In the genomic region with DNA sequence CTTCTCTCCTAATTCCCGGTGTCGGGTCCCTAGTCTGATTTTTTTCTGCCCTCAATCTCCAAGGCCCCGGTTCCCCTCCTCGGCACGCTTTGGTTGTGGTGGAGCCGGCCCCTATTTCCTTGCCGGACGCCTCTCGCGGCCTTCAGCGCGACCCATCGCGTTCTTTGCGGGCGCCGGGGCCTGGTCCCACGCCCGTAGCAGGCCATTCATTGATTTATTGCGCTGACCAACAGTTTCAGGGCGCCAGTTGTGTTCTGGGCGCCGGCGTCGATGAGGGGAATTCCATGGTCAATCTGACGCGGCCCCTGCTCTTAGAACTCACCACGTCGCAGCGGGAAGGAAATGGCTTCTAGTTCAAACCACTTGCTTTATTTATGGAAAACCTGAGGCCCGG, we compare ENCODE assay signal across 1 cellular context.
TF ChIP-seq lines count a peak whose summit lies in the region.

No MANE protein-coding gene starts in this region.

TF ChIP-seq in HepG2, 621 proteins besides CTCF, POLR2A, EP300 and RAD21 (continues in another document):
- no peak; the same call in none of the 2 replicates for TF ChIP-seq RFXAP (CRISPR knock-in tag; IDR thresholded peaks at IDR 0.05; ENCODE audit: borderline replicate concordance)
- no peak for TF ChIP-seq ZNF570 (CRISPR knock-in tag; IDR thresholded peaks at IDR 0.05; ENCODE audit: borderline replicate concordance)
- TF ChIP-seq ZNF432 (CRISPR knock-in tag; IDR thresholded peaks at IDR 0.05; ENCODE audit: borderline replicate concordance) = no peak
- no peak for TF ChIP-seq ZNF136 (CRISPR knock-in tag; IDR thresholded peaks at IDR 0.05; ENCODE audit: low read depth)
- no peak for TF ChIP-seq ZSCAN29 (CRISPR knock-in tag; conservative IDR thresholded peaks at IDR 0.05)
- TF ChIP-seq RBAK (CRISPR knock-in tag; IDR thresholded peaks at IDR 0.05) = no peak
- TF ChIP-seq KLF12 (CRISPR knock-in tag; IDR thresholded peaks at IDR 0.05; ENCODE audit: borderline replicate concordance) = 0 out of 2 replicates have a peak, but pooled peaks have one; percentile 19
- TF ChIP-seq ZNF781 (CRISPR knock-in tag; IDR thresholded peaks at IDR 0.05; ENCODE audit: borderline replicate concordance, not compliant biosample characterization) = no peak
- TF ChIP-seq AKAP8 (CRISPR knock-in tag; IDR thresholded peaks at IDR 0.05) = no peak
- no peak for TF ChIP-seq HOXA7 (CRISPR knock-in tag; IDR thresholded peaks at IDR 0.05)
- no peak; the same call in 1 of the 2 replicates for TF ChIP-seq SNAI1 (CRISPR knock-in tag; IDR thresholded peaks at IDR 0.05; ENCODE audit: borderline replicate concordance)
- no peak for TF ChIP-seq CHCHD3 (CRISPR knock-in tag; IDR thresholded peaks at IDR 0.05)
- no peak for TF ChIP-seq ZNF773 (CRISPR knock-in tag; IDR thresholded peaks at IDR 0.05; ENCODE audit: borderline replicate concordance)
- TF ChIP-seq, protein P1, sequence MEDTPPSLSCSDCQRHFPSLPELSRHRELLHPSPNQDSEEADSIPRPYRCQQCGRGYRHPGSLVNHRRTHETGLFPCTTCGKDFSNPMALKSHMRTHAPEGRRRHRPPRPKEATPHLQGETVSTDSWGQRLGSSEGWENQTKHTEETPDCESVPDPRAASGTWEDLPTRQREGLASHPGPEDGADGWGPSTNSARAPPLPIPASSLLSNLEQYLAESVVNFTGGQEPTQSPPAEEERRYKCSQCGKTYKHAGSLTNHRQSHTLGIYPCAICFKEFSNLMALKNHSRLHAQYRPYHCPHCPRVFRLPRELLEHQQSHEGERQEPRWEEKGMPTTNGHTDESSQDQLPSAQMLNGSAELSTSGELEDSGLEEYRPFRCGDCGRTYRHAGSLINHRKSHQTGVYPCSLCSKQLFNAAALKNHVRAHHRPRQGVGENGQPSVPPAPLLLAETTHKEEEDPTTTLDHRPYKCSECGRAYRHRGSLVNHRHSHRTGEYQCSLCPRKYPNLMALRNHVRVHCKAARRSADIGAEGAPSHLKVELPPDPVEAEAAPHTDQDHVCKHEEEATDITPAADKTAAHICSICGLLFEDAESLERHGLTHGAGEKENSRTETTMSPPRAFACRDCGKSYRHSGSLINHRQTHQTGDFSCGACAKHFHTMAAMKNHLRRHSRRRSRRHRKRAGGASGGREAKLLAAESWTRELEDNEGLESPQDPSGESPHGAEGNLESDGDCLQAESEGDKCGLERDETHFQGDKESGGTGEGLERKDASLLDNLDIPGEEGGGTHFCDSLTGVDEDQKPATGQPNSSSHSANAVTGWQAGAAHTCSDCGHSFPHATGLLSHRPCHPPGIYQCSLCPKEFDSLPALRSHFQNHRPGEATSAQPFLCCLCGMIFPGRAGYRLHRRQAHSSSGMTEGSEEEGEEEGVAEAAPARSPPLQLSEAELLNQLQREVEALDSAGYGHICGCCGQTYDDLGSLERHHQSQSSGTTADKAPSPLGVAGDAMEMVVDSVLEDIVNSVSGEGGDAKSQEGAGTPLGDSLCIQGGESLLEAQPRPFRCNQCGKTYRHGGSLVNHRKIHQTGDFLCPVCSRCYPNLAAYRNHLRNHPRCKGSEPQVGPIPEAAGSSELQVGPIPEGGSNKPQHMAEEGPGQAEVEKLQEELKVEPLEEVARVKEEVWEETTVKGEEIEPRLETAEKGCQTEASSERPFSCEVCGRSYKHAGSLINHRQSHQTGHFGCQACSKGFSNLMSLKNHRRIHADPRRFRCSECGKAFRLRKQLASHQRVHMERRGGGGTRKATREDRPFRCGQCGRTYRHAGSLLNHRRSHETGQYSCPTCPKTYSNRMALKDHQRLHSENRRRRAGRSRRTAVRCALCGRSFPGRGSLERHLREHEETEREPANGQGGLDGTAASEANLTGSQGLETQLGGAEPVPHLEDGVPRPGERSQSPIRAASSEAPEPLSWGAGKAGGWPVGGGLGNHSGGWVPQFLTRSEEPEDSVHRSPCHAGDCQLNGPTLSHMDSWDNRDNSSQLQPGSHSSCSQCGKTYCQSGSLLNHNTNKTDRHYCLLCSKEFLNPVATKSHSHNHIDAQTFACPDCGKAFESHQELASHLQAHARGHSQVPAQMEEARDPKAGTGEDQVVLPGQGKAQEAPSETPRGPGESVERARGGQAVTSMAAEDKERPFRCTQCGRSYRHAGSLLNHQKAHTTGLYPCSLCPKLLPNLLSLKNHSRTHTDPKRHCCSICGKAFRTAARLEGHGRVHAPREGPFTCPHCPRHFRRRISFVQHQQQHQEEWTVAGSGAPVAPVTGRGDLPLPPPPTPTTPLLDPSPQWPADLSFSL (CRISPR knock-in tag; IDR thresholded peaks at IDR 0.05) = no peak
- no peak for TF ChIP-seq ZNF577 (CRISPR knock-in tag; IDR thresholded peaks at IDR 0.05; ENCODE audit: borderline replicate concordance, low read depth)
- TF ChIP-seq STAG1 (CRISPR knock-in tag; IDR thresholded peaks at IDR 0.05) = 0 out of 2 replicates have a peak, but pooled peaks have one; percentile 6
- no peak for TF ChIP-seq ZNF329 (CRISPR knock-in tag; IDR thresholded peaks at IDR 0.05; ENCODE audit: low read depth)
- no peak for TF ChIP-seq ZNF850 (CRISPR knock-in tag; conservative IDR thresholded peaks at IDR 0.05)
- TF ChIP-seq SATB2 (CRISPR knock-in tag; IDR thresholded peaks at IDR 0.05) = no peak
- TF ChIP-seq KAT2B (IDR thresholded peaks at IDR 0.05; ENCODE audit: borderline replicate concordance, low read depth, low read length) = peak; percentile 82; the same call in 1 of the 2 replicates
- TF ChIP-seq, protein P2, sequence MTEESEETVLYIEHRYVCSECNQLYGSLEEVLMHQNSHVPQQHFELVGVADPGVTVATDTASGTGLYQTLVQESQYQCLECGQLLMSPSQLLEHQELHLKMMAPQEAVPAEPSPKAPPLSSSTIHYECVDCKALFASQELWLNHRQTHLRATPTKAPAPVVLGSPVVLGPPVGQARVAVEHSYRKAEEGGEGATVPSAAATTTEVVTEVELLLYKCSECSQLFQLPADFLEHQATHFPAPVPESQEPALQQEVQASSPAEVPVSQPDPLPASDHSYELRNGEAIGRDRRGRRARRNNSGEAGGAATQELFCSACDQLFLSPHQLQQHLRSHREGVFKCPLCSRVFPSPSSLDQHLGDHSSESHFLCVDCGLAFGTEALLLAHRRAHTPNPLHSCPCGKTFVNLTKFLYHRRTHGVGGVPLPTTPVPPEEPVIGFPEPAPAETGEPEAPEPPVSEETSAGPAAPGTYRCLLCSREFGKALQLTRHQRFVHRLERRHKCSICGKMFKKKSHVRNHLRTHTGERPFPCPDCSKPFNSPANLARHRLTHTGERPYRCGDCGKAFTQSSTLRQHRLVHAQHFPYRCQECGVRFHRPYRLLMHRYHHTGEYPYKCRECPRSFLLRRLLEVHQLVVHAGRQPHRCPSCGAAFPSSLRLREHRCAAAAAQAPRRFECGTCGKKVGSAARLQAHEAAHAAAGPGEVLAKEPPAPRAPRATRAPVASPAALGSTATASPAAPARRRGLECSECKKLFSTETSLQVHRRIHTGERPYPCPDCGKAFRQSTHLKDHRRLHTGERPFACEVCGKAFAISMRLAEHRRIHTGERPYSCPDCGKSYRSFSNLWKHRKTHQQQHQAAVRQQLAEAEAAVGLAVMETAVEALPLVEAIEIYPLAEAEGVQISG (CRISPR knock-in tag; IDR thresholded peaks at IDR 0.05) = no peak
- no peak for TF ChIP-seq SUZ12 (IDR thresholded peaks at IDR 0.05; ENCODE audit: low read depth, low read length)
- TF ChIP-seq, protein P3, sequence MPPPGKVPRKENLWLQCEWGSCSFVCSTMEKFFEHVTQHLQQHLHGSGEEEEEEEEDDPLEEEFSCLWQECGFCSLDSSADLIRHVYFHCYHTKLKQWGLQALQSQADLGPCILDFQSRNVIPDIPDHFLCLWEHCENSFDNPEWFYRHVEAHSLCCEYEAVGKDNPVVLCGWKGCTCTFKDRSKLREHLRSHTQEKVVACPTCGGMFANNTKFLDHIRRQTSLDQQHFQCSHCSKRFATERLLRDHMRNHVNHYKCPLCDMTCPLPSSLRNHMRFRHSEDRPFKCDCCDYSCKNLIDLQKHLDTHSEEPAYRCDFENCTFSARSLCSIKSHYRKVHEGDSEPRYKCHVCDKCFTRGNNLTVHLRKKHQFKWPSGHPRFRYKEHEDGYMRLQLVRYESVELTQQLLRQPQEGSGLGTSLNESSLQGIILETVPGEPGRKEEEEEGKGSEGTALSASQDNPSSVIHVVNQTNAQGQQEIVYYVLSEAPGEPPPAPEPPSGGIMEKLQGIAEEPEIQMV (CRISPR knock-in tag; IDR thresholded peaks at IDR 0.05; ENCODE audit: low read depth) = no peak
- TF ChIP-seq ZNF644 (CRISPR knock-in tag; IDR thresholded peaks at IDR 0.05; ENCODE audit: low read depth) = no peak
- no peak for TF ChIP-seq YY1 (IDR thresholded peaks at IDR 0.05; ENCODE audit: insufficient read depth, insufficient replicate concordance, low read depth, low read length)
- no peak; the same call in 1 of the 2 replicates for TF ChIP-seq GABPB1 (CRISPR knock-in tag; IDR thresholded peaks at IDR 0.05)
- TF ChIP-seq MTA1 (CRISPR knock-in tag; IDR thresholded peaks at IDR 0.05; ENCODE audit: borderline replicate concordance) = no peak
- no peak for TF ChIP-seq PPARG (CRISPR knock-in tag; conservative IDR thresholded peaks at IDR 0.05)
- TF ChIP-seq MED1 (CRISPR knock-in tag; IDR thresholded peaks at IDR 0.05) = no peak; the same call in 1 of the 2 replicates
- 0 out of 2 replicates have a peak, but pooled peaks have one; percentile 32 for TF ChIP-seq GTF2F1 (IDR thresholded peaks at IDR 0.05; ENCODE audit: low read length)
- TF ChIP-seq ELF4 (CRISPR knock-in tag; IDR thresholded peaks at IDR 0.05; ENCODE audit: borderline replicate concordance) = 0 out of 2 replicates have a peak, but pooled peaks have one; percentile 42
- TF ChIP-seq TAF1 (CRISPR knock-in tag; IDR thresholded peaks at IDR 0.05) = no peak; the same call in 1 of the 2 replicates
- TF ChIP-seq GPN1 (CRISPR knock-in tag; IDR thresholded peaks at IDR 0.05; ENCODE audit: borderline replicate concordance) = peak; percentile 38; the same call in 1 of the 2 replicates
- TF ChIP-seq KLF9 (CRISPR knock-in tag; IDR thresholded peaks at IDR 0.05; ENCODE audit: low read depth) = no peak
- TF ChIP-seq, protein P4, sequence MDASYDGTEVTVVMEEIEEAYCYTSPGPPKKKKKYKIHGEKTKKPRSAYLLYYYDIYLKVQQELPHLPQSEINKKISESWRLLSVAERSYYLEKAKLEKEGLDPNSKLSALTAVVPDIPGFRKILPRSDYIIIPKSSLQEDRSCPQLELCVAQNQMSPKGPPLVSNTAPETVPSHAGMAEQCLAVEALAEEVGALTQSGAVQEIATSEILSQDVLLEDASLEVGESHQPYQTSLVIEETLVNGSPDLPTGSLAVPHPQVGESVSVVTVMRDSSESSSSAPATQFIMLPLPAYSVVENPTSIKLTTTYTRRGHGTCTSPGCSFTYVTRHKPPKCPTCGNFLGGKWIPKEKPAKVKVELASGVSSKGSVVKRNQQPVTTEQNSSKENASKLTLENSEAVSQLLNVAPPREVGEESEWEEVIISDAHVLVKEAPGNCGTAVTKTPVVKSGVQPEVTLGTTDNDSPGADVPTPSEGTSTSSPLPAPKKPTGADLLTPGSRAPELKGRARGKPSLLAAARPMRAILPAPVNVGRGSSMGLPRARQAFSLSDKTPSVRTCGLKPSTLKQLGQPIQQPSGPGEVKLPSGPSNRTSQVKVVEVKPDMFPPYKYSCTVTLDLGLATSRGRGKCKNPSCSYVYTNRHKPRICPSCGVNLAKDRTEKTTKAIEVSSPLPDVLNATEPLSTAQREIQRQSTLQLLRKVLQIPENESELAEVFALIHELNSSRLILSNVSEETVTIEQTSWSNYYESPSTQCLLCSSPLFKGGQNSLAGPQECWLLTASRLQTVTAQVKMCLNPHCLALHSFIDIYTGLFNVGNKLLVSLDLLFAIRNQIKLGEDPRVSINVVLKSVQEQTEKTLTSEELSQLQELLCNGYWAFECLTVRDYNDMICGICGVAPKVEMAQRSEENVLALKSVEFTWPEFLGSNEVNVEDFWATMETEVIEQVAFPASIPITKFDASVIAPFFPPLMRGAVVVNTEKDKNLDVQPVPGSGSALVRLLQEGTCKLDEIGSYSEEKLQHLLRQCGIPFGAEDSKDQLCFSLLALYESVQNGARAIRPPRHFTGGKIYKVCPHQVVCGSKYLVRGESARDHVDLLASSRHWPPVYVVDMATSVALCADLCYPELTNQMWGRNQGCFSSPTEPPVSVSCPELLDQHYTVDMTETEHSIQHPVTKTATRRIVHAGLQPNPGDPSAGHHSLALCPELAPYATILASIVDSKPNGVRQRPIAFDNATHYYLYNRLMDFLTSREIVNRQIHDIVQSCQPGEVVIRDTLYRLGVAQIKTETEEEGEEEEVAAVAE (CRISPR knock-in tag; IDR thresholded peaks at IDR 0.05; ENCODE audit: borderline replicate concordance) = no peak
- TF ChIP-seq ATRX (CRISPR knock-in tag; IDR thresholded peaks at IDR 0.05; ENCODE audit: borderline replicate concordance) = no peak
- TF ChIP-seq, protein P5, sequence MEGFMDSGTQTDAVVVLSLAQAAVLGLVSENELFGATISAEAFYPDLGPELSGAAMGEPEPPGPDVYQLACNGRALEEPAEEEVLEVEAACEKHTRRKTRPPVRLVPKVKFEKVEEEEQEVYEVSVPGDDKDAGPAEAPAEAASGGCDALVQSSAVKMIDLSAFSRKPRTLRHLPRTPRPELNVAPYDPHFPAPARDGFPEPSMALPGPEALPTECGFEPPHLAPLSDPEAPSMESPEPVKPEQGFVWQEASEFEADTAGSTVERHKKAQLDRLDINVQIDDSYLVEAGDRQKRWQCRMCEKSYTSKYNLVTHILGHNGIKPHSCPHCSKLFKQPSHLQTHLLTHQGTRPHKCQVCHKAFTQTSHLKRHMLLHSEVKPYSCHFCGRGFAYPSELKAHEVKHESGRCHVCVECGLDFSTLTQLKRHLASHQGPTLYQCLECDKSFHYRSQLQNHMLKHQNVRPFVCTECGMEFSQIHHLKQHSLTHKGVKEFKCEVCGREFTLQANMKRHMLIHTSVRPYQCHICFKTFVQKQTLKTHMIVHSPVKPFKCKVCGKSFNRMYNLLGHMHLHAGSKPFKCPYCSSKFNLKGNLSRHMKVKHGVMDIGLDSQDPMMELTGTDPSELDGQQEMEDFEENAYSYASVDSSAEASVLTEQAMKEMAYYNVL (CRISPR knock-in tag; IDR thresholded peaks at IDR 0.05; ENCODE audit: borderline replicate concordance) = no peak
- TF ChIP-seq, protein P6, sequence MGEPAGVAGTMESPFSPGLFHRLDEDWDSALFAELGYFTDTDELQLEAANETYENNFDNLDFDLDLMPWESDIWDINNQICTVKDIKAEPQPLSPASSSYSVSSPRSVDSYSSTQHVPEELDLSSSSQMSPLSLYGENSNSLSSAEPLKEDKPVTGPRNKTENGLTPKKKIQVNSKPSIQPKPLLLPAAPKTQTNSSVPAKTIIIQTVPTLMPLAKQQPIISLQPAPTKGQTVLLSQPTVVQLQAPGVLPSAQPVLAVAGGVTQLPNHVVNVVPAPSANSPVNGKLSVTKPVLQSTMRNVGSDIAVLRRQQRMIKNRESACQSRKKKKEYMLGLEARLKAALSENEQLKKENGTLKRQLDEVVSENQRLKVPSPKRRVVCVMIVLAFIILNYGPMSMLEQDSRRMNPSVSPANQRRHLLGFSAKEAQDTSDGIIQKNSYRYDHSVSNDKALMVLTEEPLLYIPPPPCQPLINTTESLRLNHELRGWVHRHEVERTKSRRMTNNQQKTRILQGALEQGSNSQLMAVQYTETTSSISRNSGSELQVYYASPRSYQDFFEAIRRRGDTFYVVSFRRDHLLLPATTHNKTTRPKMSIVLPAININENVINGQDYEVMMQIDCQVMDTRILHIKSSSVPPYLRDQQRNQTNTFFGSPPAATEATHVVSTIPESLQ (CRISPR knock-in tag; conservative IDR thresholded peaks at IDR 0.05) = no peak
- TF ChIP-seq RBFOX2 (IDR thresholded peaks at IDR 0.05; ENCODE audit: low read depth, low read length) = peak; percentile 75
- TF ChIP-seq ETV5 (CRISPR knock-in tag; IDR thresholded peaks at IDR 0.05; ENCODE audit: borderline replicate concordance) = no peak
